ENCODE assay signal across 16 cellular contexts in the genomic region with DNA sequence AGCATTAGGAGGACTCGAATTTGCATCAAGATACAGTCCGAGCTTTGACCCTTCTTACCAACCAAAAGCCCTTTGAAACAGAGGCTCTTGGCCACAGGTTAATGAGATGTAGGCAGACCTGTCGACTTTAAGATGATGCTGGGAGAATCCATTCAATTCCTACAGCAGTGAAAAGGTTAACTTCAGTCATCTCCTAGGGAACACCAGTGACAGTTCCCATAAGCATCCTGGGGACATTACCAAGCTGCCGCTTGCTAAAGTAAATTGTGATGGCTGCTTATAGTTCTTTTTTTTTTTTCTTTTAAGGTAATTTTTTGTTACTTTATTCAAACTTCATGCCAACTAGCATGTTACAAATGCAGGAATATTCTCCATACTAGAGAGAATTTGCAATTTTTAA.
A peak's percentile ranks its signal among the peaks of the same experiment; 100 is the strongest.
DNase-seq lines count a peak whose midpoint lies in the region; ATAC-seq and TF ChIP-seq lines count a peak whose summit lies in the region.
"Had no signal": no experiment of that assay in that cellular context is flagged by ENCODE, and none has a peak within 500 bp of the region (broad histone marks: within the 10 kb centered on the region; RNA-seq: fewer than 3 reads in every experiment).

No MANE protein-coding gene starts in this region.

- H3K79me2 ChIP-seq in Karpas-422 (ENCODE audit: low read length) = no peaks in the 10 kb centered on the region

- intact Hi-C loops in thyroid gland (cut with DNase I) = no loop called here

- no peaks in the 10 kb centered on the region for H3K36me3 ChIP-seq in Karpas-422 (ENCODE audit: insufficient read depth, low read length)
- H3K36me3 ChIP-seq in thyroid gland = no peaks in the 10 kb centered on the region
- H3K36me3 ChIP-seq: BE2C had no signal

- no peak overlapping the region for H3K27ac ChIP-seq in Karpas-422 (ENCODE audit: low read length)
- no peak overlapping the region for H3K27ac ChIP-seq in thyroid gland

- peak overlapping the region; percentile 20 for H3K4me2 ChIP-seq in Karpas-422 (ENCODE audit: low read depth, low read length, poor library complexity, severe bottlenecking)

- WGBS in thyroid gland, 2 donors = 85 to 87% methylated on average over 4 of the region's 4 CpGs

- no peak for ATAC-seq in GM19328 (IDR thresholded peaks at IDR 0.05; ENCODE audit: unreplicated experiment)
- ATAC-seq in GM21786 (IDR thresholded peaks at IDR 0.05; ENCODE audit: unreplicated experiment) = no peak
- ATAC-seq: Panc1, Right ventricle myocardium inferior had no signal

- TF ChIP-seq CTCF in thyroid gland (IDR thresholded peaks at IDR 0.05) = no peak

- H3K4me1 ChIP-seq in Karpas-422 (ENCODE audit: low read length) (peaks cover 14% of the 10 kb centered on the region), thyroid gland (peaks cover 0 to 13% of the 10 kb centered on the region in 2 donors)
- H3K4me1 ChIP-seq: BE2C had no signal

- DNase-seq in Karpas-422 = no peak
- peak; percentile 82 for DNase-seq in NCI-H1092 treated with DMSO at 0.1 percent for 48 hours (lab: John Stamatoyannopoulos, UW)
- peak; percentile 27 for DNase-seq in NCI-H2227 treated with DMSO at 0.1 percent for 48 hours (lab: John Stamatoyannopoulos, UW)
- DNase-seq in left kidney (ENCODE audit: low read depth, low spot score) = peak; percentile 44
- DNase-seq in thyroid gland = no peak
- DNase-seq: BE2C; CD4-positive, alpha-beta memory T cell; H7; KBM-7; NCI-H1105 treated with DMSO at 0.1 percent for 48 hours; NCI-H226; NCI-H748 treated with DMSO at 0.1 percent for 48 hours had no signal

- no peaks in the 10 kb centered on the region for H3K9me2 ChIP-seq in Karpas-422 (replicated peaks; ENCODE audit: insufficient read depth, low read length)

- H3K9ac ChIP-seq in Karpas-422 (ENCODE audit: low read length) = no peak overlapping the region

- H4K20me1 ChIP-seq in Karpas-422 (ENCODE audit: insufficient read depth, low read depth, low read length) = no peaks in the 10 kb centered on the region

- no peak for TF ChIP-seq POLR2A in thyroid gland (IDR thresholded peaks at IDR 0.05)

- H3K9me3 ChIP-seq in Karpas-422 (ENCODE audit: low read length) = no peaks in the 10 kb centered on the region
- H3K9me3 ChIP-seq in thyroid gland = no peaks in the 10 kb centered on the region
- H3K9me3 ChIP-seq: BE2C had no signal

- no peak overlapping the region for H2AFZ ChIP-seq in Karpas-422 (ENCODE audit: low read length)

- H3K27me3 ChIP-seq in Karpas-422 (ENCODE audit: low read length) (no peaks in the 10 kb centered on the region), thyroid gland (no peaks in the 10 kb centered on the region)
- H3K27me3 ChIP-seq: BE2C had no signal

- no peak overlapping the region for H3K4me3 ChIP-seq in Karpas-422 (ENCODE audit: low read length)
- no peak overlapping the region for H3K4me3 ChIP-seq in thyroid gland (replicated peaks in 1 of 3)

Comparison
In these comparisons a context has a peak if more than half of its experiments do, and no peak if none do; other contexts are left out.
1. DNase-seq: peak in NCI-H1092 treated with DMSO at 0.1 percent for 48 hours (single experiment), NCI-H2227 treated with DMSO at 0.1 percent for 48 hours (single experiment) and left kidney (single experiment); none in Karpas-422 (single experiment) and thyroid gland (0 of 2).